ENCODE assay signal across 1 cellular context in genomic region chr17:78422267-78422605, GRCh38.
TF ChIP-seq lines count a peak whose summit lies in the region.

No MANE protein-coding gene starts in this region.

TF ChIP-seq in HepG2, 621 proteins besides CTCF, POLR2A, EP300 and RAD21:
- TF ChIP-seq, protein P1, sequence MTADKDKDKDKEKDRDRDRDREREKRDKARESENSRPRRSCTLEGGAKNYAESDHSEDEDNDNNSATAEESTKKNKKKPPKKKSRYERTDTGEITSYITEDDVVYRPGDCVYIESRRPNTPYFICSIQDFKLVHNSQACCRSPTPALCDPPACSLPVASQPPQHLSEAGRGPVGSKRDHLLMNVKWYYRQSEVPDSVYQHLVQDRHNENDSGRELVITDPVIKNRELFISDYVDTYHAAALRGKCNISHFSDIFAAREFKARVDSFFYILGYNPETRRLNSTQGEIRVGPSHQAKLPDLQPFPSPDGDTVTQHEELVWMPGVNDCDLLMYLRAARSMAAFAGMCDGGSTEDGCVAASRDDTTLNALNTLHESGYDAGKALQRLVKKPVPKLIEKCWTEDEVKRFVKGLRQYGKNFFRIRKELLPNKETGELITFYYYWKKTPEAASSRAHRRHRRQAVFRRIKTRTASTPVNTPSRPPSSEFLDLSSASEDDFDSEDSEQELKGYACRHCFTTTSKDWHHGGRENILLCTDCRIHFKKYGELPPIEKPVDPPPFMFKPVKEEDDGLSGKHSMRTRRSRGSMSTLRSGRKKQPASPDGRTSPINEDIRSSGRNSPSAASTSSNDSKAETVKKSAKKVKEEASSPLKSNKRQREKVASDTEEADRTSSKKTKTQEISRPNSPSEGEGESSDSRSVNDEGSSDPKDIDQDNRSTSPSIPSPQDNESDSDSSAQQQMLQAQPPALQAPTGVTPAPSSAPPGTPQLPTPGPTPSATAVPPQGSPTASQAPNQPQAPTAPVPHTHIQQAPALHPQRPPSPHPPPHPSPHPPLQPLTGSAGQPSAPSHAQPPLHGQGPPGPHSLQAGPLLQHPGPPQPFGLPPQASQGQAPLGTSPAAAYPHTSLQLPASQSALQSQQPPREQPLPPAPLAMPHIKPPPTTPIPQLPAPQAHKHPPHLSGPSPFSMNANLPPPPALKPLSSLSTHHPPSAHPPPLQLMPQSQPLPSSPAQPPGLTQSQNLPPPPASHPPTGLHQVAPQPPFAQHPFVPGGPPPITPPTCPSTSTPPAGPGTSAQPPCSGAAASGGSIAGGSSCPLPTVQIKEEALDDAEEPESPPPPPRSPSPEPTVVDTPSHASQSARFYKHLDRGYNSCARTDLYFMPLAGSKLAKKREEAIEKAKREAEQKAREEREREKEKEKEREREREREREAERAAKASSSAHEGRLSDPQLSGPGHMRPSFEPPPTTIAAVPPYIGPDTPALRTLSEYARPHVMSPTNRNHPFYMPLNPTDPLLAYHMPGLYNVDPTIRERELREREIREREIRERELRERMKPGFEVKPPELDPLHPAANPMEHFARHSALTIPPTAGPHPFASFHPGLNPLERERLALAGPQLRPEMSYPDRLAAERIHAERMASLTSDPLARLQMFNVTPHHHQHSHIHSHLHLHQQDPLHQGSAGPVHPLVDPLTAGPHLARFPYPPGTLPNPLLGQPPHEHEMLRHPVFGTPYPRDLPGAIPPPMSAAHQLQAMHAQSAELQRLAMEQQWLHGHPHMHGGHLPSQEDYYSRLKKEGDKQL (CRISPR knock-in tag; IDR thresholded peaks at IDR 0.05; ENCODE audit: low read depth), result 0 out of 2 replicates have a peak, but pooled peaks have one; percentile 33
- TF ChIP-seq ZKSCAN1 (IDR thresholded peaks at IDR 0.05; ENCODE audit: low read length) (peak; percentile 80), KDM5A (IDR thresholded peaks at IDR 0.05; ENCODE audit: borderline replicate concordance, low read length) (0 out of 2 replicates have a peak, but pooled peaks have one; percentile 6), ZBTB1 (CRISPR knock-in tag; IDR thresholded peaks at IDR 0.05; ENCODE audit: borderline replicate concordance) (no peak), ZNF740 (CRISPR knock-in tag; IDR thresholded peaks at IDR 0.05) (0 out of 2 replicates have a peak, but pooled peaks have one; percentile 6), HNRNPUL1 (IDR thresholded peaks at IDR 0.05; ENCODE audit: low read depth, low read length) (no peak), SUZ12 (IDR thresholded peaks at IDR 0.05; ENCODE audit: low read depth, low read length) (0 out of 2 replicates have a peak, but pooled peaks have one; percentile 1), ZBTB21 (CRISPR knock-in tag; IDR thresholded peaks at IDR 0.05) (0 out of 2 replicates have a peak, but pooled peaks have one; percentile 3)
TF ChIP-seq in HepG2: peak in this region for 6.
